Comparison of ENCODE assay signal across 23 cellular contexts in the genomic region with DNA sequence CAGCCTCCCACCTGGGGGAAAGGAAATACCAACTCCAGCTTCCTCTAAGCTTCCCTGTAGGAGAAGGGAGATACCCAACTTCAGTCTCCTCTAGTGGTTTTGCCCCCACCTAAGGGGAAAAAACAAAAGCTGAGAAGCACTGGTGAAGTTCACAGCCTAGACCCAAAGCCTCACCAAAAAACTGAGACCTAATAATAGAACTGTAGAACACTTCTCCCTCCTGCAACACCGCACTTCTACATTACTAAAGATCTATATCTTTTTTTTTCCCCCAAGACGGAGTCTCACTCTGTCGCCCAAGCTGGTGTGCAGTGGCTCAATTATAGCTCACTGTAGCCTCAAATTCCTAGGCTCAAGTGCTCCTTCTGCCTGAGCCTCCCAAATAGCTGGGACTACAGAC.
"Had no signal": no experiment of that assay in that cellular context is flagged by ENCODE, and none has a peak within 500 bp of the region (broad histone marks: within the 10 kb centered on the region; RNA-seq: fewer than 3 reads in every experiment).

No MANE protein-coding gene starts in this region.

- H3K27ac ChIP-seq: left lung, lower lobe of right lung, ovary, right atrium auricular region, right lobe of liver, tibial nerve, upper lobe of right lung had no signal

- H3K27me3 ChIP-seq: left lung, ovary, right atrium auricular region, right lobe of liver, tibial nerve, upper lobe of right lung had no signal

- ATAC-seq: left colon; left lung; lower lobe of right lung; naive thymus-derived CD8-positive, alpha-beta T cell; right lobe of liver; stimulated activated memory B cell treated with anti-CD40 and anti-IgM and Interleukin-4, amounts not matched to agents 10 μg/mL and 1 μg/mL and 100 μg/mL, for 72 hours; stimulated activated naive CD8-positive, alpha-beta T cell treated with anti-CD3 and anti-CD28 coated beads, Interleukin-15, amount 100 ng/mL, for 72 hours; upper lobe of right lung had no signal

- H3K4me2 ChIP-seq: smooth muscle cell had no signal

- H3K4me1 Mint-ChIP-seq: stimulated activated naive CD8-positive, alpha-beta T cell treated with anti-CD3 and anti-CD28 coated beads, Interleukin-15, amount 100 ng/mL, for 72 hours had no signal

- H3K36me3 ChIP-seq: left lung, lower lobe of right lung, ovary, right atrium auricular region, right lobe of liver, tibial nerve, upper lobe of right lung had no signal

- H3K27ac Mint-ChIP-seq: naive thymus-derived CD8-positive, alpha-beta T cell; progenitor cell of endocrine pancreas; stimulated activated memory B cell treated with anti-CD40 and anti-IgM and Interleukin-4, amounts not matched to agents 10 μg/mL and 1 μg/mL and 100 μg/mL, for 72 hours had no signal

- H3K4me3 ChIP-seq: left lung, lower lobe of right lung, ovary, right atrium auricular region, right lobe of liver, smooth muscle cell, tibial nerve, upper lobe of right lung had no signal

- H3K4me3 Mint-ChIP-seq: naive thymus-derived CD8-positive, alpha-beta T cell; stimulated activated memory B cell treated with anti-CD40 and anti-IgM and Interleukin-4, amounts not matched to agents 10 μg/mL and 1 μg/mL and 100 μg/mL, for 72 hours; stimulated activated naive CD8-positive, alpha-beta T cell treated with anti-CD3 and anti-CD28 coated beads, Interleukin-15, amount 100 ng/mL, for 72 hours had no signal

- DNase-seq: hypothalamus; kidney; left colon; left lung; lower lobe of right lung; mammary epithelial cell; mesenchymal stem cell; naive thymus-derived CD8-positive, alpha-beta T cell; ovary; right lobe of liver; stimulated activated CD4-positive, alpha-beta T cell treated with anti-CD3 and anti-CD28 coated beads, Interleukin-1b, Interleukin-23, amount 100 ng/mL, for 48 hours; stimulated activated CD4-positive, alpha-beta T cell treated with anti-CD3 and anti-CD28 coated beads, Interleukin-2, amount 100 ng/mL, for 48 hours; stimulated activated CD4-positive, alpha-beta T cell treated with anti-CD3 and anti-CD28 coated beads, Interleukin-4, amount 100 ng/mL, for 4 hours; stimulated activated CD8-positive, alpha-beta memory T cell treated with anti-CD3 and anti-CD28 coated beads, Interleukin-4, amount 100 ng/mL, for 48 hours; stimulated activated naive CD4-positive, alpha-beta T cell treated with Interleukin-2 at 50 U/mL for 16 hours; stimulated activated naive CD8-positive, alpha-beta T cell treated with anti-CD3 and anti-CD28 coated beads, Interleukin-15, amount 100 ng/mL, for 72 hours; substantia nigra; upper lobe of right lung had no signal

- H3K27me3 Mint-ChIP-seq: progenitor cell of endocrine pancreas; stimulated activated memory B cell treated with anti-CD40 and anti-IgM and Interleukin-4, amounts not matched to agents 10 μg/mL and 1 μg/mL and 100 μg/mL, for 72 hours; stimulated activated naive CD8-positive, alpha-beta T cell treated with anti-CD3 and anti-CD28 coated beads, Interleukin-15, amount 100 ng/mL, for 72 hours had no signal

- H3K4me1 ChIP-seq: left lung, lower lobe of right lung, right atrium auricular region, right lobe of liver, tibial nerve, upper lobe of right lung had no signal

- H3K9me3 Mint-ChIP-seq: stimulated activated naive CD8-positive, alpha-beta T cell treated with anti-CD3 and anti-CD28 coated beads, Interleukin-15, amount 100 ng/mL, for 72 hours had no signal

- H3K9me3 ChIP-seq: lower lobe of right lung, ovary, right lobe of liver, upper lobe of right lung had no signal
